In the genomic region with DNA sequence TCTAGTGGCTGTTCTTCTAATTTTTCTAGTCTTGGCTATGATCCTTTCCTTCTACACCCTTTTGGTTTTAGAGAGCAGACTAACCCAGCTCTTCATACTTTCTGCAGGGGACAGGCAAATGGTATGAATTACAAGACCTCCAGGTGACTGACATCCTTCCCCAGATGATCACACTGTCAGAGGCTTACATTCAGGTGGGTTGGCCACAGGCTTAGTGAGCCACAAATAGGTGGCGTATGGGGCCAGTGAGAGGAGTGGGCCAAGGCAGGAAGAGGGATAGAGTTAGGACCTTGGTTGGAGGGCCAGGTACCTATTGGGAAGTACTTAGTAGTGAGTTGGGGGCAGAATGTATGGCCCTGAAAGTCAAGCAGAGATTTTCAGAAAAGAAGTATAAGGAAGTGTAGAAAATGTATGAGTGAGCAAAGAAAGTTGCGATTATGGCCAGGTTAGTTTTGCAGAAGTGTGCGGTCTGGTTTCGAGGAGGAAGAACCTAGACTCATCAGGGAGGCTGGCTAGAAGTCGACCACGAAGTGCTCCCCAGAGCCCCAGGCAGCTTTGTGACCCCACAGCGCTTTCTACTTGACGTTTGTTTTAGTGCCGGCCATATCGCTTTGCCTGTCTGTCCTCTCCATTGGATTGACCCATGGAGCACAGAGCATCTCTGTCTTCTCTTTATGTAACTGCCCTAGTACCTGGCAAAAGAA, we compare ENCODE assay signal across 13 cellular contexts. TPM values are rescaled to one million over a fixed set of nuclear protein-coding genes. Genes with fewer than 3 reads are reported as not detected.
DNase-seq lines count a peak whose midpoint lies in the region; ATAC-seq and TF ChIP-seq lines count a peak whose summit lies in the region.
"Had no signal": no experiment of that assay in that cellular context is flagged by ENCODE, and none has a peak within 500 bp of the region (broad histone marks: within the 10 kb centered on the region; RNA-seq: fewer than 3 reads in every experiment).

No MANE protein-coding gene starts in this region.

- peak; percentile 80 for ATAC-seq in HG02852 (IDR thresholded peaks at IDR 0.05; ENCODE audit: unreplicated experiment)
- ATAC-seq in GM21381 (IDR thresholded peaks at IDR 0.05; ENCODE audit: unreplicated experiment): no peak
- ATAC-seq: natural killer cell treated with Interleukin-12 subunit alpha and Interleukin-12 subunit beta and Interleukin-15 and Interleukin-18, amount 100 ng/mL, for 72 hours had no signal

- H3K36me3 Mint-ChIP-seq in HFFc6 (ENCODE audit: low read depth): peaks cover 36% of the 10 kb centered on the region

- no peak for TF ChIP-seq POLR2A in Peyer's patch (IDR thresholded peaks at IDR 0.05)

- no peaks in the 10 kb centered on the region for H3K9me3 Mint-ChIP-seq in HFFc6
- H3K9me3 Mint-ChIP-seq: natural killer cell treated with Interleukin-12 subunit alpha and Interleukin-12 subunit beta and Interleukin-15 and Interleukin-18, amount 100 ng/mL, for 72 hours had no signal

- no peak overlapping the region for H3K4me3 Mint-ChIP-seq in HFFc6
- H3K4me3 Mint-ChIP-seq: activated naive CD8-positive, alpha-beta T cell; natural killer cell treated with Interleukin-12 subunit alpha and Interleukin-12 subunit beta and Interleukin-15 and Interleukin-18, amount 100 ng/mL, for 72 hours had no signal

- WGBS in smooth muscle cell (ENCODE audit: low lambda C conversion rate): 96% methylated on average over 10 of the region's 10 CpGs

- peaks cover 0 to 94% (median 3%) of the 10 kb centered on the region in 3 donors for H3K36me3 ChIP-seq in Peyer's patch
- peaks cover 17% of the 10 kb centered on the region for H3K36me3 ChIP-seq in smooth muscle cell (ENCODE audit: low read depth)

- peak; percentile 22 for DNase-seq in SIG-M5 treated with dmso at 0.1 percent for 504 hours (lab: John Stamatoyannopoulos, UW; ENCODE audit: unreplicated experiment)
- no peak for DNase-seq in SIG-M5 (lab: John Stamatoyannopoulos, UW)
- peak in 2 of 3 donors; percentile 31 to 53 for DNase-seq in Peyer's patch
- DNase-seq in smooth muscle cell (lab: John Stamatoyannopoulos, UW; ENCODE audit: unreplicated experiment): no peak
- no peak for DNase-seq in HFFc6
- DNase-seq in NCI-H146 treated with DMSO at 0.1 percent for 48 hours (lab: John Stamatoyannopoulos, UW; ENCODE audit: unreplicated experiment): no peak
- DNase-seq: NCI-H510A had no signal

- H3K27ac ChIP-seq in Peyer's patch (peak overlapping the region in 1 of 4 donors; percentile 30), smooth muscle cell (ENCODE audit: low read depth) (peak overlapping the region; percentile 65)
- H3K27ac ChIP-seq: 22Rv1 had no signal

- H3K4me3 ChIP-seq in Peyer's patch (no peak overlapping the region), smooth muscle cell (no peak overlapping the region)

- H3K9ac ChIP-seq in smooth muscle cell (ENCODE audit: low read depth): no peak overlapping the region

- H3K4me1 Mint-ChIP-seq in HFFc6 (ENCODE audit: low read depth): peaks cover 46% of the 10 kb centered on the region

- H3K4me2 ChIP-seq in smooth muscle cell: peak overlapping the region; percentile 47

- peaks cover 34% of the 10 kb centered on the region for H3F3A ChIP-seq in smooth muscle cell (ENCODE audit: low read depth)

- H4K20me1 ChIP-seq in smooth muscle cell (ENCODE audit: low read depth): peaks cover 26% of the 10 kb centered on the region

- no peaks in the 10 kb centered on the region for H3K27me3 ChIP-seq in Peyer's patch
- no peaks in the 10 kb centered on the region for H3K27me3 ChIP-seq in smooth muscle cell (ENCODE audit: low read depth)

- no peak overlapping the region for H3K27ac Mint-ChIP-seq in HFFc6

- TF ChIP-seq CTCF in Peyer's patch (IDR thresholded peaks at IDR 0.05): no peak
- no peak for TF ChIP-seq CTCF in smooth muscle cell (IDR thresholded peaks at IDR 0.05; ENCODE audit: borderline replicate concordance, insufficient read depth, poor library complexity, severe bottlenecking)
- TF ChIP-seq CTCF in HFFc6 (IDR thresholded peaks at IDR 0.05): no peak

- H3K9me3 ChIP-seq in Peyer's patch: no peaks in the 10 kb centered on the region
- H3K9me3 ChIP-seq in smooth muscle cell (replicated peaks; ENCODE audit: low read depth): no peaks in the 10 kb centered on the region

- H3K79me2 ChIP-seq in smooth muscle cell (ENCODE audit: low read depth): no peaks in the 10 kb centered on the region

- H3K27me3 Mint-ChIP-seq in HFFc6 (ENCODE audit: insufficient read depth): no peaks in the 10 kb centered on the region
- H3K27me3 Mint-ChIP-seq: activated naive CD8-positive, alpha-beta T cell; natural killer cell treated with Interleukin-12 subunit alpha and Interleukin-12 subunit beta and Interleukin-15 and Interleukin-18, amount 100 ng/mL, for 72 hours had no signal

- H3K4me1 ChIP-seq in Peyer's patch (no peaks in the 10 kb centered on the region), smooth muscle cell (ENCODE audit: low read depth) (peaks cover 4% of the 10 kb centered on the region)

- H2AFZ ChIP-seq in smooth muscle cell (ENCODE audit: low read depth): no peak overlapping the region

RNA-seq across cellular contexts. Expression of gene SFTPB, which starts 20.0 kb away (rescaled TPM):
- total RNA-seq in Peyer's patch: 1 to 10 TPM in 1 of 4 donors, not detected in 3; 1.7 TPM
- total RNA-seq in smooth muscle cell: not detected in 2 replicates
- polyA plus RNA-seq in smooth muscle cell: not detected in 2 replicates
- total RNA-seq in HFFc6 (2021; fragmentation: NEBNext Ultra II Directional; extraction: Animal tissue kit (Norgen Biotek cat#: 25700)): not detected
- total RNA-seq: HT1080; natural killer cell treated with Interleukin-12 subunit alpha and Interleukin-12 subunit beta and Interleukin-15 and Interleukin-18, amount 100 ng/mL, for 72 hours had no signal

RNA-seq across cellular contexts. Expression of gene USP39, which starts 32.0 kb away (rescaled TPM):
- total RNA-seq in Peyer's patch (100 to 1,000 TPM in 1 of 4 donors, 10 to 100 TPM in 3; 49.2 to 116 (median 64.6) TPM), smooth muscle cell (58.5 and 74.3 TPM in 2 replicates)
- 39.5 and 45.9 TPM in 2 replicates for polyA plus RNA-seq in smooth muscle cell
- 10 to 100 TPM; 44.1 to 49.2 (median 47.4) TPM for total RNA-seq in HFFc6 (2021; fragmentation: NEBNext Ultra II Directional; extraction: Animal tissue kit (Norgen Biotek cat#: 25700))

RNA-seq across cellular contexts. Expression of gene C2orf68, which starts 36.1 kb away (rescaled TPM):
- total RNA-seq in Peyer's patch (10 to 100 TPM; 20.5 to 34.0 (median 25.9) TPM), smooth muscle cell (7.9 and 9.1 TPM in 2 replicates)
- 10.1 and 11.6 TPM in 2 replicates for polyA plus RNA-seq in smooth muscle cell
- 10 to 100 TPM; 13.7 to 17.6 (median 16.0) TPM for total RNA-seq in HFFc6 (2021; fragmentation: NEBNext Ultra II Directional; extraction: Animal tissue kit (Norgen Biotek cat#: 25700))

RNA-seq across cellular contexts. Expression of gene TMEM150A, which starts 45.5 kb away (rescaled TPM):
- total RNA-seq in Peyer's patch: 10 to 100 TPM in 2 of 4 donors, 1 to 10 TPM in 2; 7.5 to 24.0 (median 15.5) TPM
- 7.7 and 9.1 TPM in 2 replicates for total RNA-seq in smooth muscle cell
- 20.0 and 24.1 TPM in 2 replicates for polyA plus RNA-seq in smooth muscle cell
- 10 to 100 TPM; 10.3 to 20.4 (median 12.7) TPM for total RNA-seq in HFFc6 (2021; fragmentation: NEBNext Ultra II Directional; extraction: Animal tissue kit (Norgen Biotek cat#: 25700))

RNA-seq across cellular contexts. Expression of gene GNLY, which starts 46.2 kb away (rescaled TPM):
- total RNA-seq in Peyer's patch (10 to 100 TPM in 2 of 4 donors, 1 to 10 TPM in 1, not detected in 1; 1.7 to 15.3 (median 10.5) TPM), smooth muscle cell (not detected in 2 replicates)
- not detected in 2 replicates for polyA plus RNA-seq in smooth muscle cell
- not detected for total RNA-seq in HFFc6 (2021; fragmentation: NEBNext Ultra II Directional; extraction: Animal tissue kit (Norgen Biotek cat#: 25700))
- total RNA-seq: HT1080 had no signal

Comparison
In these comparisons a context has a peak if more than half of its experiments do, and no peak if none do; other contexts are left out.
1. DNase-seq: peak in SIG-M5 treated with dmso at 0.1 percent for 504 hours (single experiment) and Peyer's patch (2 of 3); none in SIG-M5 (single experiment), smooth muscle cell (single experiment), HFFc6 (single experiment) and NCI-H146 treated with DMSO at 0.1 percent for 48 hours (single experiment).